Comparison of ENCODE assay signal across 8 cellular contexts in the genomic region with DNA sequence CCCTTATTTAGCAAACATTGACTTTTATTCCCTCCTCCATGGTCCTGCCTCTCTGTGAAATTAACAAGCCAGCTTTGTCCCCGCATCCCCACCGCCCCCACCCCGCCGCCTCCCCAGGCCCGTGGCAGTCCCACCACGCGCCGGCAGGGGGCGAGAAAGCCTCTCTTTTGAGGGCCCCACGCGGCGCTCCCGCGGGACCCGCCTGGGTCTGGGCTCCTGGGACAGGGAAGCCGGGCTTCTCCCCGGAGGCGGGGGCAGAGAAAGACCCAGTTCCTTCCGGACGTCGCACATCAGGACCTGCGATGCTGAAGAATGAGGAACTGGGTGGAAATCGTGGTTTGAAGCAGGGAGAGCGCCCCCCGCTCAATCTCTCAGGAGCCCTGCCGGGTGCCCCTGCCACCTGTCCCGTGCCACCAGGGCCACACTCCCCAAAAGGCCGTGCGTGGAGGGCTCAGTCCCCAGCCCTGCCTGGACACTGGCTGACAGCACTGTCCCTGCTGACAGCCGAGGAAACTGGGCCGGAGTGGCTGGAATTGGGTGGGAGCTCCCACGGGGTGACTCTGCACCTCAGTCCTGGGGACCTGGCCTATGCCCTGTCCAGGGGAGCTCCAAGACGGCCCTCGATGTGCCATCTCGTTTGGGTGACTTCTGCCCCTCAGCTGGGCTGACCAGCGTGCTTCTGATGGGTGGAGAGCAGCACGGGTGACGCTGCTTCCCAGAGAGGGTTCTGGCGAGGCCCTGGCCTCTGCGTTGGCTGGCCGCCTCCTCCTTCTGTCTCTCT. TPM values are rescaled to one million over a fixed set of nuclear protein-coding genes. Genes with fewer than 3 reads are reported as not detected.
DNase-seq lines count a peak whose midpoint lies in the region; ATAC-seq and TF ChIP-seq lines count a peak whose summit lies in the region.

No MANE protein-coding gene starts in this region.

- TF ChIP-seq CTCF in glutamatergic neuron (IDR thresholded peaks at IDR 0.05; ENCODE audit: partially characterized antibody, unreplicated experiment) (peak; percentile 92), prostate gland (IDR thresholded peaks at IDR 0.05) (peak; percentile 54 to 93 (median 76))

- H3K9me3 Mint-ChIP-seq in glutamatergic neuron (ENCODE audit: unreplicated experiment) = peaks cover 9% of the 10 kb centered on the region
- no peaks in the 10 kb centered on the region for H3K9me3 Mint-ChIP-seq in activated T-helper 17 cell treated with anti-CD3 and anti-CD28 coated beads, Interleukin-2, amount 50 U/mL, for 72 hours

- H3K4me1 ChIP-seq in prostate gland (replicated peaks) = no peaks in the 10 kb centered on the region

- no peak overlapping the region for H3K27ac ChIP-seq in prostate gland

- no peak overlapping the region for H3K27ac Mint-ChIP-seq in glutamatergic neuron (ENCODE audit: unreplicated experiment)
- no peak overlapping the region for H3K27ac Mint-ChIP-seq in activated T-helper 17 cell treated with anti-CD3 and anti-CD28 coated beads, Interleukin-2, amount 50 U/mL, for 72 hours

- H3K4me1 Mint-ChIP-seq in glutamatergic neuron (ENCODE audit: low read depth, unreplicated experiment) = no peaks in the 10 kb centered on the region
- no peaks in the 10 kb centered on the region for H3K4me1 Mint-ChIP-seq in activated T-helper 17 cell treated with anti-CD3 and anti-CD28 coated beads, Interleukin-2, amount 50 U/mL, for 72 hours

- H3K27me3 ChIP-seq in prostate gland (replicated peaks; ENCODE audit: insufficient read depth) = peaks cover 26% of the 10 kb centered on the region

- H3K9me3 ChIP-seq in prostate gland = no peaks in the 10 kb centered on the region

- H3K36me3 ChIP-seq in prostate gland = no peaks in the 10 kb centered on the region

- ATAC-seq in GM21367 (IDR thresholded peaks at IDR 0.05; ENCODE audit: unreplicated experiment) (no peak), HG02759 (IDR thresholded peaks at IDR 0.05; ENCODE audit: unreplicated experiment) (no peak)
- ATAC-seq in activated T-helper 17 cell treated with anti-CD3 and anti-CD28 coated beads, Interleukin-2, amount 50 U/mL, for 72 hours (replicated peaks) = no peak

- H3K36me3 Mint-ChIP-seq in glutamatergic neuron (ENCODE audit: unreplicated experiment) = peaks cover 13% of the 10 kb centered on the region
- no peaks in the 10 kb centered on the region for H3K36me3 Mint-ChIP-seq in activated T-helper 17 cell treated with anti-CD3 and anti-CD28 coated beads, Interleukin-2, amount 50 U/mL, for 72 hours (ENCODE audit: low read depth)

- no peak overlapping the region for H3K4me3 Mint-ChIP-seq in glutamatergic neuron (ENCODE audit: unreplicated experiment)
- no peak overlapping the region for H3K4me3 Mint-ChIP-seq in activated T-helper 17 cell treated with anti-CD3 and anti-CD28 coated beads, Interleukin-2, amount 50 U/mL, for 72 hours

- H3K4me3 ChIP-seq in prostate gland = no peak overlapping the region

- intact Hi-C loops in prostate gland (cut with DNase I) = loop anchor here (5.0 kb wide), 1 partner anchor 270 kb away; no protein-coding TSS in a partner anchor

- peak; percentile 57 for DNase-seq in Ammon's horn (ENCODE audit: low spot score)
- DNase-seq in activated T-cell treated with anti-CD3 and anti-CD28 coated beads, Interleukin-2, amount 50 U/mL, for 1 hour = peak; percentile 69
- DNase-seq in glutamatergic neuron = peak; percentile 64
- DNase-seq in prostate gland (ENCODE audit: low spot score) = peak; percentile 33

- 28% methylated on average over 41 of the region's 41 CpGs for WGBS in prostate gland

- TF ChIP-seq EP300 in Ishikawa (IDR thresholded peaks at IDR 0.05; ENCODE audit: borderline replicate concordance) = no peak

- peaks cover 4% of the 10 kb centered on the region for H3K27me3 Mint-ChIP-seq in glutamatergic neuron (ENCODE audit: unreplicated experiment)
- peaks cover 4% of the 10 kb centered on the region for H3K27me3 Mint-ChIP-seq in activated T-helper 17 cell treated with anti-CD3 and anti-CD28 coated beads, Interleukin-2, amount 50 U/mL, for 72 hours

- peak; percentile 53; the same call in 1 of the 2 replicates for TF ChIP-seq RAD21 in Ishikawa (IDR thresholded peaks at IDR 0.05; ENCODE audit: low read depth)

- TF ChIP-seq POLR2A in prostate gland (IDR thresholded peaks at IDR 0.05) = no peak

TF ChIP-seq in Ishikawa, 13 proteins besides CTCF, POLR2A, EP300 and RAD21:
- TF ChIP-seq, protein P1, sequence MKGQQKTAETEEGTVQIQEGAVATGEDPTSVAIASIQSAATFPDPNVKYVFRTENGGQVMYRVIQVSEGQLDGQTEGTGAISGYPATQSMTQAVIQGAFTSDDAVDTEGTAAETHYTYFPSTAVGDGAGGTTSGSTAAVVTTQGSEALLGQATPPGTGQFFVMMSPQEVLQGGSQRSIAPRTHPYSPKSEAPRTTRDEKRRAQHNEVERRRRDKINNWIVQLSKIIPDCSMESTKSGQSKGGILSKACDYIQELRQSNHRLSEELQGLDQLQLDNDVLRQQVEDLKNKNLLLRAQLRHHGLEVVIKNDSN (IDR thresholded peaks at IDR 0.05) = no peak
- no peak for TF ChIP-seq TAF1 (IDR thresholded peaks at IDR 0.05; ENCODE audit: low read depth)
- TF ChIP-seq EGR1 (IDR thresholded peaks at IDR 0.05) = no peak
- TF ChIP-seq CREB1 (IDR thresholded peaks at IDR 0.05; ENCODE audit: low read depth) = no peak
- TF ChIP-seq, protein P2, sequence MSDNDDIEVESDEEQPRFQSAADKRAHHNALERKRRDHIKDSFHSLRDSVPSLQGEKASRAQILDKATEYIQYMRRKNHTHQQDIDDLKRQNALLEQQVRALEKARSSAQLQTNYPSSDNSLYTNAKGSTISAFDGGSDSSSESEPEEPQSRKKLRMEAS (IDR thresholded peaks at IDR 0.05) = no peak
- no peak for TF ChIP-seq TEAD4 (IDR thresholded peaks at IDR 0.05)
- TF ChIP-seq FOXM1 (IDR thresholded peaks at IDR 0.05; ENCODE audit: borderline replicate concordance, low read depth) = no peak
- TF ChIP-seq, protein P3, sequence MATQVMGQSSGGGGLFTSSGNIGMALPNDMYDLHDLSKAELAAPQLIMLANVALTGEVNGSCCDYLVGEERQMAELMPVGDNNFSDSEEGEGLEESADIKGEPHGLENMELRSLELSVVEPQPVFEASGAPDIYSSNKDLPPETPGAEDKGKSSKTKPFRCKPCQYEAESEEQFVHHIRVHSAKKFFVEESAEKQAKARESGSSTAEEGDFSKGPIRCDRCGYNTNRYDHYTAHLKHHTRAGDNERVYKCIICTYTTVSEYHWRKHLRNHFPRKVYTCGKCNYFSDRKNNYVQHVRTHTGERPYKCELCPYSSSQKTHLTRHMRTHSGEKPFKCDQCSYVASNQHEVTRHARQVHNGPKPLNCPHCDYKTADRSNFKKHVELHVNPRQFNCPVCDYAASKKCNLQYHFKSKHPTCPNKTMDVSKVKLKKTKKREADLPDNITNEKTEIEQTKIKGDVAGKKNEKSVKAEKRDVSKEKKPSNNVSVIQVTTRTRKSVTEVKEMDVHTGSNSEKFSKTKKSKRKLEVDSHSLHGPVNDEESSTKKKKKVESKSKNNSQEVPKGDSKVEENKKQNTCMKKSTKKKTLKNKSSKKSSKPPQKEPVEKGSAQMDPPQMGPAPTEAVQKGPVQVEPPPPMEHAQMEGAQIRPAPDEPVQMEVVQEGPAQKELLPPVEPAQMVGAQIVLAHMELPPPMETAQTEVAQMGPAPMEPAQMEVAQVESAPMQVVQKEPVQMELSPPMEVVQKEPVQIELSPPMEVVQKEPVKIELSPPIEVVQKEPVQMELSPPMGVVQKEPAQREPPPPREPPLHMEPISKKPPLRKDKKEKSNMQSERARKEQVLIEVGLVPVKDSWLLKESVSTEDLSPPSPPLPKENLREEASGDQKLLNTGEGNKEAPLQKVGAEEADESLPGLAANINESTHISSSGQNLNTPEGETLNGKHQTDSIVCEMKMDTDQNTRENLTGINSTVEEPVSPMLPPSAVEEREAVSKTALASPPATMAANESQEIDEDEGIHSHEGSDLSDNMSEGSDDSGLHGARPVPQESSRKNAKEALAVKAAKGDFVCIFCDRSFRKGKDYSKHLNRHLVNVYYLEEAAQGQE (IDR thresholded peaks at IDR 0.05; ENCODE audit: low read depth) = no peak
- TF ChIP-seq CEBPB (IDR thresholded peaks at IDR 0.05) = no peak
- TF ChIP-seq ZBTB7A (IDR thresholded peaks at IDR 0.05; ENCODE audit: low read depth) = no peak
- no peak for TF ChIP-seq NFIC (IDR thresholded peaks at IDR 0.05)
- TF ChIP-seq TCF12 (IDR thresholded peaks at IDR 0.05; ENCODE audit: low read depth) = no peak
- TF ChIP-seq YY1 (IDR thresholded peaks at IDR 0.05; ENCODE audit: low read depth) = no peak
TF ChIP-seq in Ishikawa: peak in this region for 0.

RNA-seq across cellular contexts. Expression of a gene that starts 8.6 kb away (rescaled TPM):
- total RNA-seq in glutamatergic neuron (ENCODE audit: unreplicated experiment) (not detected), prostate gland (1 to 10 TPM in 1 of 2 donors, not detected in 1; 7.2 TPM)
- not detected for total RNA-seq in activated T-helper 17 cell treated with anti-CD3 and anti-CD28 coated beads, Interleukin-2, amount 50 U/mL, for 72 hours

RNA-seq across cellular contexts. Expression of a gene that starts 56.3 kb away (rescaled TPM):
- 0.07 TPM for total RNA-seq in glutamatergic neuron (ENCODE audit: unreplicated experiment)
- 1 to 10 TPM in 1 of 2 donors, under 1 TPM in 1; 0.23 to 6.5 TPM for total RNA-seq in prostate gland
- not detected for total RNA-seq in activated T-helper 17 cell treated with anti-CD3 and anti-CD28 coated beads, Interleukin-2, amount 50 U/mL, for 72 hours
